ENCODE assay signal across 18 cellular contexts in genomic region chr6:127716425-127716930, GRCh38.
DNase-seq lines count a peak whose midpoint lies in the region; ATAC-seq and TF ChIP-seq lines count a peak whose summit lies in the region.
"Had no signal": no experiment of that assay in that cellular context is flagged by ENCODE, and none has a peak within 500 bp of the region (broad histone marks: within the 10 kb centered on the region; RNA-seq: fewer than 3 reads in every experiment).

No MANE protein-coding gene starts in this region.

- H3K27me3 Mint-ChIP-seq in CD4-positive, alpha-beta T cell, result no peaks in the 10 kb centered on the region
- no peaks in the 10 kb centered on the region for H3K27me3 Mint-ChIP-seq in central memory CD8-positive, alpha-beta T cell
- H3K27me3 Mint-ChIP-seq in CD4-positive, alpha-beta memory T cell, result no peaks in the 10 kb centered on the region
- no peaks in the 10 kb centered on the region for H3K27me3 Mint-ChIP-seq in stimulated activated naive CD8-positive, alpha-beta T cell treated with anti-CD3 and anti-CD28 coated beads, Interleukin-15, amount 100 ng/mL, for 72 hours
- H3K27me3 Mint-ChIP-seq: B cell had no signal

- H3K27ac Mint-ChIP-seq in CD4-positive, alpha-beta T cell, result peak overlapping the region; percentile 44
- peak overlapping the region; percentile 17 for H3K27ac Mint-ChIP-seq in central memory CD8-positive, alpha-beta T cell (ENCODE audit: low read depth)
- no peak overlapping the region for H3K27ac Mint-ChIP-seq in CD4-positive, alpha-beta memory T cell
- H3K27ac Mint-ChIP-seq in stimulated activated naive CD8-positive, alpha-beta T cell treated with anti-CD3 and anti-CD28 coated beads, Interleukin-15, amount 100 ng/mL, for 72 hours, result no peak overlapping the region
- H3K27ac Mint-ChIP-seq: B cell had no signal

- no peaks in the 10 kb centered on the region for H3F3A ChIP-seq in GM23248 (ENCODE audit: insufficient read depth)

- H3K4me1 Mint-ChIP-seq in CD4-positive, alpha-beta T cell (ENCODE audit: low read depth), result peaks cover 33% of the 10 kb centered on the region
- H3K4me1 Mint-ChIP-seq in central memory CD8-positive, alpha-beta T cell, result peaks cover 28% of the 10 kb centered on the region
- H3K4me1 Mint-ChIP-seq in CD4-positive, alpha-beta memory T cell, result peaks cover 7 to 27% (median 17%) of the 10 kb centered on the region in 4 donors
- peaks cover 13% of the 10 kb centered on the region for H3K4me1 Mint-ChIP-seq in stimulated activated naive CD8-positive, alpha-beta T cell treated with anti-CD3 and anti-CD28 coated beads, Interleukin-15, amount 100 ng/mL, for 72 hours
- H3K4me1 Mint-ChIP-seq: B cell had no signal

- in situ Hi-C loops in GM23248 (cut with MboI), result no loop called here

- no peak overlapping the region for H3K4me3 Mint-ChIP-seq in CD4-positive, alpha-beta T cell
- H3K4me3 Mint-ChIP-seq in central memory CD8-positive, alpha-beta T cell, result no peak overlapping the region
- no peak overlapping the region for H3K4me3 Mint-ChIP-seq in CD4-positive, alpha-beta memory T cell
- H3K4me3 Mint-ChIP-seq in stimulated activated naive CD8-positive, alpha-beta T cell treated with anti-CD3 and anti-CD28 coated beads, Interleukin-15, amount 100 ng/mL, for 72 hours, result no peak overlapping the region
- H3K4me3 Mint-ChIP-seq: B cell had no signal

- H3K9me3 ChIP-seq in CD4-positive, alpha-beta T cell (ENCODE audit: control insufficient read depth, low read length), result no peaks in the 10 kb centered on the region
- no peaks in the 10 kb centered on the region for H3K9me3 ChIP-seq in GM23248 (ENCODE audit: low read depth)
- no peaks in the 10 kb centered on the region for H3K9me3 ChIP-seq in left lung
- H3K9me3 ChIP-seq in CD4-positive, alpha-beta memory T cell (ENCODE audit: control insufficient read depth in 1 of 2, low read length in 2 of 2), result no peaks in the 10 kb centered on the region

- peaks cover 93% of the 10 kb centered on the region for H3K36me3 Mint-ChIP-seq in CD4-positive, alpha-beta T cell (ENCODE audit: low read depth)
- peaks cover 54% of the 10 kb centered on the region for H3K36me3 Mint-ChIP-seq in central memory CD8-positive, alpha-beta T cell (ENCODE audit: insufficient read depth)
- H3K36me3 Mint-ChIP-seq in CD4-positive, alpha-beta memory T cell, result peaks cover 64 to 68% of the 10 kb centered on the region in 2 donors

- H4K20me1 ChIP-seq in GM23248 (ENCODE audit: insufficient read depth), result no peaks in the 10 kb centered on the region

- no peaks in the 10 kb centered on the region for H3K27me3 ChIP-seq in CD4-positive, alpha-beta T cell (ENCODE audit: control insufficient read depth, insufficient read depth, low read length)
- H3K27me3 ChIP-seq in GM23248 (replicated peaks; ENCODE audit: insufficient read depth) (peaks cover 9% of the 10 kb centered on the region), left lung (no peaks in the 10 kb centered on the region)
- no peaks in the 10 kb centered on the region for H3K27me3 ChIP-seq in CD4-positive, alpha-beta memory T cell (ENCODE audit: insufficient read depth, low read length)

- POLR2A ChIA-PET in CD4-positive, alpha-beta T cell (lab: Charles Lee), result no interaction called here
- POLR2A ChIA-PET in CD4-positive, alpha-beta memory T cell (lab: Charles Lee; ENCODE audit: partially characterized antibody), result no interaction called here

- CTCF ChIA-PET in CD4-positive, alpha-beta T cell (lab: Charles Lee), result no interaction called here
- CTCF ChIA-PET in CD4-positive, alpha-beta memory T cell (lab: Charles Lee; ENCODE audit: partially characterized antibody), result no interaction called here

- no peak for DNase-seq in CD4-positive, alpha-beta T cell
- peak; percentile 4 for DNase-seq in GM23248
- DNase-seq in central memory CD8-positive, alpha-beta T cell (ENCODE audit: low spot score in 2 of 2), result no peak
- DNase-seq in left lung, result no peak
- DNase-seq in CD4-positive, alpha-beta memory T cell, result no peak
- no peak for DNase-seq in stimulated activated naive CD8-positive, alpha-beta T cell treated with anti-CD3 and anti-CD28 coated beads, Interleukin-15, amount 100 ng/mL, for 72 hours
- DNase-seq: ACHN, H7, Karpas-422, NCI-H1105 treated with DMSO at 0.1 percent for 48 hours, NCI-H187, NCI-H2171, NCI-H446 treated with DMSO at 0.1 percent for 48 hours, NCI-H82, SHP77 had no signal

- no peak overlapping the region for H2AFZ ChIP-seq in GM23248

- H3K4me1 ChIP-seq in GM23248 (ENCODE audit: insufficient read depth) (no peaks in the 10 kb centered on the region), left lung (no peaks in the 10 kb centered on the region)
- no peaks in the 10 kb centered on the region for H3K4me1 ChIP-seq in CD4-positive, alpha-beta memory T cell (ENCODE audit: insufficient read depth, low read length)

- no peaks in the 10 kb centered on the region for H3K79me2 ChIP-seq in GM23248 (ENCODE audit: insufficient read depth)

- intact Hi-C loops in CD4-positive, alpha-beta T cell (cut with DNase I, micrococcal nuclease), result no loop called here
- intact Hi-C loops in left lung (cut with DNase I), result no loop called here
- intact Hi-C loops in CD4-positive, alpha-beta memory T cell (cut with micrococcal nuclease), result no loop called here

- TF ChIP-seq CTCF in CD4-positive, alpha-beta T cell (IDR thresholded peaks at IDR 0.05), result no peak
- TF ChIP-seq CTCF in left lung (IDR thresholded peaks at IDR 0.05), result no peak

- WGBS in GM23248 (ENCODE audit: low coverage in 1 of 2, low lambda C conversion rate in 2 of 2, missing lambda C conversion rate in 2 of 2), 2 experiments, result 42 to 63% methylated on average over 2 of the region's 2 CpGs

- H3K27ac ChIP-seq in CD4-positive, alpha-beta T cell (ENCODE audit: low read depth, low read length), result no peak overlapping the region
- no peak overlapping the region for H3K27ac ChIP-seq in GM23248
- H3K27ac ChIP-seq in left lung, result no peak overlapping the region
- H3K27ac ChIP-seq in CD4-positive, alpha-beta memory T cell (ENCODE audit: low read depth, low read length), result no peak overlapping the region

- H3K9me3 Mint-ChIP-seq in CD4-positive, alpha-beta T cell, result no peaks in the 10 kb centered on the region
- no peaks in the 10 kb centered on the region for H3K9me3 Mint-ChIP-seq in central memory CD8-positive, alpha-beta T cell
- no peaks in the 10 kb centered on the region for H3K9me3 Mint-ChIP-seq in CD4-positive, alpha-beta memory T cell
- no peaks in the 10 kb centered on the region for H3K9me3 Mint-ChIP-seq in stimulated activated naive CD8-positive, alpha-beta T cell treated with anti-CD3 and anti-CD28 coated beads, Interleukin-15, amount 100 ng/mL, for 72 hours

- H3K4me3 ChIP-seq in GM23248, result no peak overlapping the region
- no peak overlapping the region for H3K4me3 ChIP-seq in left lung
- no peak overlapping the region for H3K4me3 ChIP-seq in CD4-positive, alpha-beta memory T cell (ENCODE audit: low read length in 2 of 2)

- no peaks in the 10 kb centered on the region for H3K9me2 ChIP-seq in GM23248 (ENCODE audit: insufficient read depth)

- no peak overlapping the region for H3K4me2 ChIP-seq in GM23248 (ENCODE audit: unreplicated experiment)

- H3K9ac ChIP-seq in GM23248, result no peak overlapping the region

- no peaks in the 10 kb centered on the region for H3K36me3 ChIP-seq in GM23248 (ENCODE audit: low read depth)
- no peaks in the 10 kb centered on the region for H3K36me3 ChIP-seq in left lung
- H3K36me3 ChIP-seq in CD4-positive, alpha-beta memory T cell (ENCODE audit: insufficient read depth, low read length), result peaks cover 32% of the 10 kb centered on the region

- ATAC-seq in CD4-positive, alpha-beta T cell (ENCODE audit: poor library complexity), result no peak
- no peak for ATAC-seq in central memory CD8-positive, alpha-beta T cell (replicated peaks; ENCODE audit: extremely low read depth, poor library complexity, severe bottlenecking)
- ATAC-seq in left lung, result peak; percentile 21
- no peak for ATAC-seq in HG03378 (IDR thresholded peaks at IDR 0.05; ENCODE audit: unreplicated experiment)
- no peak for ATAC-seq in stimulated activated naive CD8-positive, alpha-beta T cell treated with anti-CD3 and anti-CD28 coated beads, Interleukin-15, amount 100 ng/mL, for 72 hours
- ATAC-seq: Panc1 had no signal

Comparison
In these comparisons a context has a peak if more than half of its experiments do, and no peak if none do; other contexts are left out.
1. H3K27ac Mint-ChIP-seq: peak in CD4-positive, alpha-beta T cell (single experiment) and central memory CD8-positive, alpha-beta T cell (single experiment); none in CD4-positive, alpha-beta memory T cell (0 of 7) and stimulated activated naive CD8-positive, alpha-beta T cell treated with anti-CD3 and anti-CD28 coated beads, Interleukin-15, amount 100 ng/mL, for 72 hours (0 of 2).